In genomic region chr1:206518206-206518605, GRCh38 we compare ENCODE assay signal across 22 cellular contexts.
"Had no signal": no experiment of that assay in that cellular context is flagged by ENCODE, and none has a peak within 500 bp of the region (broad histone marks: within the 10 kb centered on the region; RNA-seq: fewer than 3 reads in every experiment).

No MANE protein-coding gene starts in this region.

- H3K27me3 ChIP-seq: MG63, Peyer's patch had no signal

- H3K27ac ChIP-seq: Peyer's patch had no signal

- H3K36me3 Mint-ChIP-seq: activated naive CD8-positive, alpha-beta T cell had no signal

- H3K9me3 Mint-ChIP-seq: activated CD4-positive, alpha-beta memory T cell treated with anti-CD3 and anti-CD28 coated beads, Interleukin-2, amount 10 ng/mL, durations not matched to agents 7 days and 5 days; activated naive CD4-positive, alpha-beta T cell treated with anti-CD3 and anti-CD28 coated beads for 36 hours; activated T-helper 17 cell treated with anti-CD3 and anti-CD28 coated beads, Interleukin-2, amount 50 U/mL, for 72 hours had no signal

- H3K36me3 ChIP-seq: MG63, Peyer's patch had no signal

- H3K27me3 Mint-ChIP-seq: activated naive CD8-positive, alpha-beta T cell; activated T-helper 17 cell treated with anti-CD3 and anti-CD28 coated beads, Interleukin-2, amount 50 U/mL, for 72 hours; T-helper 17 cell had no signal

- H3K9me3 ChIP-seq: MG63, Peyer's patch had no signal

- H3K4me1 Mint-ChIP-seq: activated T-helper 17 cell treated with anti-CD3 and anti-CD28 coated beads, Interleukin-2, amount 50 U/mL, for 72 hours; T-helper 17 cell had no signal

- ATAC-seq: activated T-helper 17 cell treated with anti-CD3 and anti-CD28 coated beads, Interleukin-2, amount 50 U/mL, for 72 hours; T-helper 17 cell had no signal

- DNase-seq: activated CD4-positive, alpha-beta memory T cell treated with anti-CD3 and anti-CD28 coated beads, Interleukin-2, amount 10 ng/mL, durations not matched to agents 7 days and 5 days; activated CD4-positive, alpha-beta T cell treated with anti-CD3 and anti-CD28 coated beads, Interleukin-2, amount 50 U/mL, for 1 hour; activated CD4-positive, CD25-positive, alpha-beta regulatory T cell; activated gamma-delta T cell; activated naive CD4-positive, alpha-beta T cell treated with anti-CD3 and anti-CD28 coated beads for 36 hours; activated T-cell treated with anti-CD3 and anti-CD28 coated beads for 4 hours; activated T-cell treated with anti-CD3 and anti-CD28 coated beads, Interleukin-2, amount 50 U/mL, for 48 hours; amygdala; caudate nucleus; MG63; MV-4-11; NCI-H1092 treated with DMSO at 0.1 percent for 48 hours; NCI-H1417 treated with DMSO at 0.1 percent for 48 hours; NCI-H1694; NCI-H2029 treated with DMSO at 0.1 percent for 48 hours; NCI-H345; Peyer's patch; SHP77 treated with DMSO at 0.1 percent for 48 hours; T-helper 17 cell; T-helper 9 cell had no signal

- H3K4me3 Mint-ChIP-seq: activated CD4-positive, alpha-beta memory T cell treated with anti-CD3 and anti-CD28 coated beads, Interleukin-2, amount 10 ng/mL, durations not matched to agents 7 days and 5 days; activated naive CD4-positive, alpha-beta T cell treated with anti-CD3 and anti-CD28 coated beads for 36 hours; activated naive CD8-positive, alpha-beta T cell; activated T-helper 17 cell treated with anti-CD3 and anti-CD28 coated beads, Interleukin-2, amount 50 U/mL, for 72 hours; T-helper 17 cell had no signal

- H3K4me3 ChIP-seq: MG63, Peyer's patch had no signal

- H3K27ac Mint-ChIP-seq: activated CD4-positive, alpha-beta memory T cell treated with anti-CD3 and anti-CD28 coated beads, Interleukin-2, amount 10 ng/mL, durations not matched to agents 7 days and 5 days; activated naive CD4-positive, alpha-beta T cell treated with anti-CD3 and anti-CD28 coated beads for 36 hours; activated naive CD8-positive, alpha-beta T cell; activated T-helper 17 cell treated with anti-CD3 and anti-CD28 coated beads, Interleukin-2, amount 50 U/mL, for 72 hours; T-helper 17 cell had no signal
